In genomic region chr11:7079545-7080135, GRCh38 we compare ENCODE assay signal across 25 cellular contexts. TPM values are rescaled to one million over a fixed set of nuclear protein-coding genes. Genes with fewer than 3 reads are reported as not detected.
DNase-seq lines count a peak whose midpoint lies in the region; ATAC-seq, FAIRE-seq and TF ChIP-seq lines count a peak whose summit lies in the region.
"Had no signal": no experiment of that assay in that cellular context is flagged by ENCODE, and none has a peak within 500 bp of the region (broad histone marks: within the 10 kb centered on the region; RNA-seq: fewer than 3 reads in every experiment).

No MANE protein-coding gene starts in this region.

- H3K4me2 ChIP-seq in H9 (ENCODE audit: insufficient read depth, insufficient read length, low read length) (no peak overlapping the region), K562 (ENCODE audit: insufficient read depth, low read length) (no peak overlapping the region), mesendoderm (ENCODE audit: low read length) (no peak overlapping the region), trophoblast cell (ENCODE audit: low read length) (no peak overlapping the region)

- H3K4me1 Mint-ChIP-seq in H9 (peaks cover 5 to 7% of the 10 kb centered on the region in 2 experiments), endothelial cell (ENCODE audit: unreplicated experiment) (no peaks in the 10 kb centered on the region)
- H3K4me1 Mint-ChIP-seq: IgD-negative memory B cell had no signal

- no peak overlapping the region for H3K4me3 Mint-ChIP-seq in H9
- H3K4me3 Mint-ChIP-seq in endothelial cell (ENCODE audit: unreplicated experiment): no peak overlapping the region
- H3K4me3 Mint-ChIP-seq: CD4-positive, alpha-beta T cell; IgD-negative memory B cell had no signal

- H2BK5ac ChIP-seq in H9 (ENCODE audit: insufficient read length, low read length) (no peak overlapping the region), mesendoderm (ENCODE audit: low read length) (no peak overlapping the region), trophoblast cell (ENCODE audit: low read depth, low read length, poor library complexity) (no peak overlapping the region)

- POLR2A ChIA-PET in K562 (lab: Yijun Ruan, JAX): no interaction called here

- no peak overlapping the region for H2BK20ac ChIP-seq in H9 (ENCODE audit: low read depth, low read length, poor library complexity, severe bottlenecking)

- no peaks in the 10 kb centered on the region for H3K27me3 ChIP-seq in H9 (ENCODE audit: insufficient read depth, low read length)
- no peaks in the 10 kb centered on the region for H3K27me3 ChIP-seq in K562 (ENCODE audit: control insufficient read depth in 2 of 2, insufficient read depth in 2 of 2, low read length in 2 of 2)
- H3K27me3 ChIP-seq in mesendoderm (ENCODE audit: insufficient read depth, low read length, poor library complexity): no peaks in the 10 kb centered on the region
- no peaks in the 10 kb centered on the region for H3K27me3 ChIP-seq in trophoblast cell (ENCODE audit: insufficient read depth, low read length)

- H3K18ac ChIP-seq in H9 (ENCODE audit: insufficient read length, low read depth, low read length): no peak overlapping the region
- no peak overlapping the region for H3K18ac ChIP-seq in mesendoderm (ENCODE audit: low read length)
- no peak overlapping the region for H3K18ac ChIP-seq in trophoblast cell (ENCODE audit: low read length)

- H3K14ac ChIP-seq in H9 (ENCODE audit: insufficient read depth, low read length) (no peak overlapping the region), trophoblast cell (ENCODE audit: low read length) (no peak overlapping the region)

- no peak overlapping the region for H3K4me3 ChIP-seq in K562
- H3K4me3 ChIP-seq in mesendoderm (ENCODE audit: low read length): no peak overlapping the region
- H3K4me3 ChIP-seq in trophoblast cell (ENCODE audit: low read depth, low read length): no peak overlapping the region
- H3K4me3 ChIP-seq: HAP-1 had no signal

- TF ChIP-seq CTCF in H9 (conservative IDR thresholded peaks at IDR 0.05) (no peak), K562 (IDR thresholded peaks at IDR 0.05 in 2 of 3, conservative IDR thresholded peaks at IDR 0.05 in 1 of 3; ENCODE audit: insufficient read depth in 2 of 3, low read depth in 1 of 3, low read length in 3 of 3) (no peak), endothelial cell (IDR thresholded peaks at IDR 0.05; ENCODE audit: unreplicated experiment) (no peak)

- H4K20me1 ChIP-seq in H9 (ENCODE audit: control insufficient read depth, insufficient read depth, insufficient read length): no peaks in the 10 kb centered on the region
- no peaks in the 10 kb centered on the region for H4K20me1 ChIP-seq in K562 (replicated peaks; ENCODE audit: control insufficient read depth, insufficient read depth, low read length)

- in situ Hi-C loops in K562 (cut with MboI): loop anchor here (25.0 kb wide), 1 partner anchor 583 kb away; the partner anchor contains the start of gene CYB5R2

- no peak overlapping the region for H2BK12ac ChIP-seq in H9 (ENCODE audit: insufficient read length, low read depth, low read length)
- no peak overlapping the region for H2BK12ac ChIP-seq in trophoblast cell (ENCODE audit: low read length)

- H3K23ac ChIP-seq in H9 (ENCODE audit: insufficient read length, low read depth, low read length): no peak overlapping the region
- no peak overlapping the region for H3K23ac ChIP-seq in mesendoderm (ENCODE audit: low read length)
- no peak overlapping the region for H3K23ac ChIP-seq in trophoblast cell (ENCODE audit: low read length)

- H3K79me2 ChIP-seq in H9 (ENCODE audit: insufficient read depth, low read length) (no peaks in the 10 kb centered on the region), K562 (ENCODE audit: control insufficient read depth, insufficient read depth, low read length) (no peaks in the 10 kb centered on the region), mesendoderm (ENCODE audit: control insufficient read depth, insufficient read depth, low read length) (no peaks in the 10 kb centered on the region), trophoblast cell (ENCODE audit: control insufficient read depth, insufficient read depth, low read length, poor library complexity) (no peaks in the 10 kb centered on the region)

- no peak overlapping the region for H4K5ac ChIP-seq in H9 (ENCODE audit: insufficient read length, low read depth, low read length)
- no peak overlapping the region for H4K5ac ChIP-seq in mesendoderm (ENCODE audit: low read length)

- WGBS in H9 (ENCODE audit: extremely low coverage, insufficient read length, low lambda C conversion rate): no CpG with 5 or more reads among the region's 7 CpGs
- WGBS in K562 (ENCODE audit: insufficient coverage, low coverage, missing lambda C conversion rate): 14% methylated on average over 7 of the region's 7 CpGs
- WGBS in mesendoderm (ENCODE audit: extremely low coverage, insufficient coverage, low lambda C conversion rate): no CpG with 5 or more reads among the region's 7 CpGs
- WGBS in trophoblast cell (ENCODE audit: extremely low coverage, insufficient coverage, insufficient read length): no CpG with 5 or more reads among the region's 7 CpGs

- H4K8ac ChIP-seq in H9 (replicated peaks; ENCODE audit: insufficient read length, low read depth, low read length): no peak overlapping the region
- no peak overlapping the region for H4K8ac ChIP-seq in mesendoderm (ENCODE audit: low read depth, low read length)
- H4K8ac ChIP-seq in trophoblast cell (ENCODE audit: low read depth, low read length): no peak overlapping the region

- H3K36me3 ChIP-seq in K562 (ENCODE audit: control insufficient read depth, insufficient read depth, low read length) (no peaks in the 10 kb centered on the region), mesendoderm (ENCODE audit: control insufficient read depth, insufficient read depth, low read length) (no peaks in the 10 kb centered on the region), trophoblast cell (ENCODE audit: control insufficient read depth in 1 of 2, insufficient read depth in 2 of 2, low read length in 2 of 2) (no peaks in the 10 kb centered on the region)
- H3K36me3 ChIP-seq: HAP-1 had no signal

- TF ChIP-seq POLR2A in K562 (conservative IDR thresholded peaks at IDR 0.05): no peak

- no peak for TF ChIP-seq RAD21 in K562 (CRISPR knock-in tag; conservative IDR thresholded peaks at IDR 0.05 in 1 of 2, IDR thresholded peaks at IDR 0.05 in 1 of 2)

- H2AK5ac ChIP-seq in H9 (ENCODE audit: insufficient read length, low read length): no peak overlapping the region
- no peak overlapping the region for H2AK5ac ChIP-seq in mesendoderm (ENCODE audit: low read length)
- no peak overlapping the region for H2AK5ac ChIP-seq in trophoblast cell (ENCODE audit: low read length)

- TF ChIP-seq EP300 in K562 (IDR thresholded peaks at IDR 0.05; ENCODE audit: low read length): peak; percentile 38

- no peak overlapping the region for H3K9ac ChIP-seq in H9 (ENCODE audit: extremely low read depth, insufficient read length, low read length)
- H3K9ac ChIP-seq in K562 (ENCODE audit: insufficient read depth in 1 of 2, low read depth in 2 of 2, low read length in 2 of 2): no peak overlapping the region
- H3K9ac ChIP-seq in mesendoderm (ENCODE audit: low read length): no peak overlapping the region
- H3K9ac ChIP-seq in trophoblast cell (ENCODE audit: low read length): no peak overlapping the region

- BruUV-seq in K562 (replicated peaks; lab: Mats Ljungman, UMichigan): no TSS peak

- no peak overlapping the region for H3K4ac ChIP-seq in H9 (ENCODE audit: low read depth, low read length)
- no peak overlapping the region for H3K4ac ChIP-seq in mesendoderm (ENCODE audit: low read depth, low read length)
- no peak overlapping the region for H3K4ac ChIP-seq in trophoblast cell (ENCODE audit: low read depth, low read length)

- H3K27ac Mint-ChIP-seq in H9 (peak overlapping the region in 1 of 3 experiments; percentile 15; a peak in 1 of 7 replicates), endothelial cell (ENCODE audit: unreplicated experiment) (peak overlapping the region; percentile 30)
- H3K27ac Mint-ChIP-seq: CD4-positive, alpha-beta T cell had no signal

- H3K56ac ChIP-seq in H9 (ENCODE audit: insufficient read length, low read depth, low read length) (no peak overlapping the region), mesendoderm (ENCODE audit: low read length) (no peak overlapping the region)

- H3K4me1 ChIP-seq in H9 (ENCODE audit: insufficient read depth, low read length) (no peaks in the 10 kb centered on the region), K562 (replicated peaks in 1 of 2; ENCODE audit: control insufficient read depth in 2 of 2, insufficient read depth in 2 of 2, low read length in 2 of 2) (peaks cover 0 to 8% of the 10 kb centered on the region in 2 experiments; a peak in 2 of 5 replicates), mesendoderm (ENCODE audit: control insufficient read depth, low read depth, low read length) (no peaks in the 10 kb centered on the region), trophoblast cell (ENCODE audit: control insufficient read depth in 1 of 2, insufficient read depth in 2 of 2, low read length in 2 of 2) (no peaks in the 10 kb centered on the region)
- H3K4me1 ChIP-seq: HAP-1 had no signal

- peak overlapping the region; percentile 23 for H3K27ac ChIP-seq in H9 (ENCODE audit: insufficient read length, low read depth, low read length)
- no peak overlapping the region; the same call in 1 of the 3 replicates for H3K27ac ChIP-seq in K562 (ENCODE audit: extremely low read depth, low read depth, low read length)
- no peak overlapping the region for H3K27ac ChIP-seq in mesendoderm (ENCODE audit: low read depth, low read length)
- H3K27ac ChIP-seq in trophoblast cell (ENCODE audit: low read depth, low read length): no peak overlapping the region
- H3K27ac ChIP-seq: C4-2B had no signal

- no peak overlapping the region for H4K12ac ChIP-seq in trophoblast cell (ENCODE audit: low read depth, low read length)

- no peaks in the 10 kb centered on the region for H3K9me1 ChIP-seq in K562 (ENCODE audit: control insufficient read depth, insufficient read depth, low read length)

- H3K9me3 ChIP-seq in H9 (ENCODE audit: control insufficient read depth, low read depth, low read length) (no peaks in the 10 kb centered on the region), K562 (replicated peaks; ENCODE audit: control insufficient read depth, insufficient read depth, low read depth, low read length) (peaks cover 14% of the 10 kb centered on the region), trophoblast cell (ENCODE audit: insufficient read depth, low read depth, low read length) (peaks cover 5% of the 10 kb centered on the region)
- H3K9me3 ChIP-seq: HAP-1 had no signal

- H3K9me3 Mint-ChIP-seq in H9 (peaks cover 15 to 22% of the 10 kb centered on the region in 2 experiments), endothelial cell (ENCODE audit: unreplicated experiment) (peaks cover 11% of the 10 kb centered on the region)

- H2BK15ac ChIP-seq in H9 (ENCODE audit: low read depth, low read length) (no peak overlapping the region), mesendoderm (replicated peaks; ENCODE audit: low read depth) (no peak overlapping the region)

- ATAC-seq in K562 (no peak; the same call in 2 of the 3 replicates), GM21528 (IDR thresholded peaks at IDR 0.05; ENCODE audit: low FRiP score, unreplicated experiment) (no peak), GM19467 (IDR thresholded peaks at IDR 0.05; ENCODE audit: unreplicated experiment) (no peak)
- ATAC-seq: HepG2 had no signal

- H3T11ph ChIP-seq in H9 (ENCODE audit: low read length): no peak overlapping the region

- no peak for FAIRE-seq in K562 (lab: Jason Lieb, UNC)
- FAIRE-seq: A204.1, GM12892, GM19239, HepG2 had no signal

- H3K36me3 Mint-ChIP-seq in H9 (ENCODE audit: insufficient read depth in 1 of 3, low read depth in 3 of 3): peaks cover 5 to 17% (median 15%) of the 10 kb centered on the region in 3 experiments
- peaks cover 13% of the 10 kb centered on the region for H3K36me3 Mint-ChIP-seq in endothelial cell (ENCODE audit: low read depth, unreplicated experiment)
- H3K36me3 Mint-ChIP-seq: IgD-negative memory B cell had no signal

- DNase-seq in H9 (peak; percentile 33), K562 (ENCODE audit: extremely low read depth in 1 of 4, low spot score in 3 of 4) (peak in 3 of 4 experiments; percentile 14 to 33 (median 16)), endothelial cell (ENCODE audit: low spot score) (no peak), mesendoderm (peak; percentile 32), dedifferentiated amniotic fluid mesenchymal stem cell (ENCODE audit: extremely low spot score) (no peak), trophoblast cell (no peak)
- DNase-seq: ACHN; CD4-positive, alpha-beta T cell; DMS153; DMS79; GDM1; GOT3; Kasumi-1; KG1 had no signal

- H2AFZ ChIP-seq in H9 (ENCODE audit: low read length) (no peak overlapping the region), K562 (ENCODE audit: low read depth, low read length) (no peak overlapping the region), trophoblast cell (ENCODE audit: insufficient read depth, low read length, poor library complexity) (no peak overlapping the region)

- H4K91ac ChIP-seq in H9 (ENCODE audit: insufficient read length, low read depth, low read length) (no peak overlapping the region), trophoblast cell (ENCODE audit: low read depth, low read length) (no peak overlapping the region)

- intact Hi-C loops in K562 (cut with micrococcal nuclease): no loop called here

- H3K23me2 ChIP-seq in H9 (ENCODE audit: insufficient read length, low read depth, low read length, poor library complexity, severe bottlenecking): no peaks in the 10 kb centered on the region

- H3K79me1 ChIP-seq in H9 (ENCODE audit: insufficient read depth, low read depth, low read length, poor library complexity, severe bottlenecking) (no peaks in the 10 kb centered on the region), mesendoderm (ENCODE audit: low read length) (no peaks in the 10 kb centered on the region), trophoblast cell (ENCODE audit: low read length) (no peaks in the 10 kb centered on the region)

- CTCF ChIA-PET in K562 (lab: Yijun Ruan, JAX; ENCODE audit: low intra/inter-chr PET ratio): no interaction called here

- H2BK120ac ChIP-seq in H9 (ENCODE audit: low read depth, low read length, poor library complexity, severe bottlenecking) (no peak overlapping the region), mesendoderm (ENCODE audit: low read depth, low read length) (no peak overlapping the region), trophoblast cell (ENCODE audit: insufficient read depth, low read length, poor library complexity) (no peak overlapping the region)

- H3K27me3 Mint-ChIP-seq in H9 (ENCODE audit: low read depth): no peaks in the 10 kb centered on the region
- no peaks in the 10 kb centered on the region for H3K27me3 Mint-ChIP-seq in endothelial cell (ENCODE audit: unreplicated experiment)

RNA-seq across cellular contexts. Expression of gene RBMXL2, which starts 9.2 kb away (rescaled TPM):
- total RNA-seq in H9 (2021) (not detected in 2 replicates), K562 (2014; rRNA removed) (0.41 and 0.45 TPM in 2 replicates), K562 (2014; rRNA removed; fragmentation: Illumina TruSeq; extraction: Trizol) (0.13 and 0.15 TPM in 2 replicates), K562 (2015; rRNA removed; fragmentation: Illumina TruSeq; extraction: Trizol) (0.23 and 0.40 TPM in 2 replicates), K562 (2021) (0.24 and 0.25 TPM in 2 replicates), endothelial cell (ENCODE audit: unreplicated experiment) (not detected)
- 0.35 TPM in 1 of 2 replicates, not detected in the other for total RNA-seq in K562 (2011; cell fraction: chromatin; rRNA removed; ENCODE audit: low replicate concordance)
- 0.17 and 0.26 TPM in 2 replicates for total RNA-seq in K562 (2011; cell fraction: nucleolus; rRNA removed)
- total RNA-seq in K562 (2011; cell fraction: nucleoplasm; rRNA removed): not detected in 2 replicates
- polyA plus RNA-seq in K562 (2011; rRNA removed) (0.07 TPM in 1 of 2 replicates, not detected in the other), K562 (2014; fragmentation: Illumina TruSeq; extraction: Trizol) (0.07 and 0.15 TPM in 2 replicates), K562 (2014; fragmentation: Nextera tagmentation; extraction: Ambion mirVana) (not detected), K562 (2014; rRNA removed) (0.18 and 0.19 TPM in 2 replicates)
- not detected in 2 replicates for polyA plus RNA-seq in K562 (2011; cell fraction: cytosol; rRNA removed)
- 0.34 and 0.43 TPM in 2 replicates for polyA plus RNA-seq in K562 (2011; cell fraction: nucleus; rRNA removed)
- 0.12 TPM in 1 of 2 replicates, not detected in the other for polyA plus RNA-seq in K562 (2012)
- 0.09 TPM in 1 of 2 replicates, not detected in the other for polyA minus RNA-seq in K562 (2011; rRNA and poly(A)+ RNA removed)
- not detected in 2 replicates for polyA minus RNA-seq in K562 (2011; cell fraction: cytosol; rRNA and poly(A)+ RNA removed)
- 1.1 TPM in 2 replicates for polyA minus RNA-seq in K562 (2011; cell fraction: nucleus; rRNA and poly(A)+ RNA removed)
- polyA plus RNA-seq in mesendoderm (2013, experiment 1 of 2): not detected
- polyA plus RNA-seq in mesendoderm (2013, experiment 2 of 2): not detected
- 0.04 and 0.05 TPM in 2 replicates for polyA plus RNA-seq in trophoblast cell (2013)
- total RNA-seq: Daoy, HepG2 had no signal
- polyA plus RNA-seq: BJ, HepG2, IgD-negative memory B cell had no signal

RNA-seq across cellular contexts. Expression of gene NLRP14, which starts 59.4 kb away (rescaled TPM):
- total RNA-seq in H9 (2021) (0.07 TPM in 1 of 2 replicates, not detected in the other), K562 (2014; rRNA removed) (0.41 and 0.45 TPM in 2 replicates), K562 (2014; rRNA removed; fragmentation: Illumina TruSeq; extraction: Trizol) (1.2 TPM in 2 replicates), K562 (2015; rRNA removed; fragmentation: Illumina TruSeq; extraction: Trizol) (0.98 and 1.1 TPM in 2 replicates), K562 (2021) (0.65 and 0.73 TPM in 2 replicates), endothelial cell (ENCODE audit: unreplicated experiment) (0.13 TPM)
- 1.2 and 3.7 TPM in 2 replicates for total RNA-seq in K562 (2011; cell fraction: chromatin; rRNA removed; ENCODE audit: low replicate concordance)
- 0.67 and 0.79 TPM in 2 replicates for total RNA-seq in K562 (2011; cell fraction: nucleolus; rRNA removed)
- 0.84 and 1.0 TPM in 2 replicates for total RNA-seq in K562 (2011; cell fraction: nucleoplasm; rRNA removed)
- polyA plus RNA-seq in K562 (2011; rRNA removed) (0.50 and 0.54 TPM in 2 replicates), K562 (2014; fragmentation: Illumina TruSeq; extraction: Trizol) (0.46 and 0.48 TPM in 2 replicates), K562 (2014; fragmentation: Nextera tagmentation; extraction: Ambion mirVana) (under 1 TPM; 0.27 to 0.36 TPM), K562 (2014; rRNA removed) (0.57 and 0.58 TPM in 2 replicates)
- polyA plus RNA-seq in K562 (2011; cell fraction: cytosol; rRNA removed): 0.07 and 0.25 TPM in 2 replicates
- 0.77 and 1.2 TPM in 2 replicates for polyA plus RNA-seq in K562 (2011; cell fraction: nucleus; rRNA removed)
- polyA plus RNA-seq in K562 (2012): 0.18 TPM in 2 replicates
- polyA minus RNA-seq in K562 (2011; rRNA and poly(A)+ RNA removed): 1.8 and 4.2 TPM in 2 replicates
- polyA minus RNA-seq in K562 (2011; cell fraction: cytosol; rRNA and poly(A)+ RNA removed): 0.48 TPM in 1 of 2 replicates, not detected in the other
- 2.3 and 6.3 TPM in 2 replicates for polyA minus RNA-seq in K562 (2011; cell fraction: nucleus; rRNA and poly(A)+ RNA removed)
- 0.01 TPM for polyA plus RNA-seq in mesendoderm (2013, experiment 1 of 2)
- 0.04 TPM for polyA plus RNA-seq in mesendoderm (2013, experiment 2 of 2)
- polyA plus RNA-seq in trophoblast cell (2013): 0.12 and 0.14 TPM in 2 replicates
- total RNA-seq: HepG2 had no signal
- polyA plus RNA-seq: HepG2, IgD-negative memory B cell had no signal

RNA-seq across cellular contexts. Expression of gene ZNF214, which starts 59.5 kb away (rescaled TPM):
- total RNA-seq in H9 (2021) (4.0 and 5.0 TPM in 2 replicates), K562 (2014; rRNA removed) (0.08 and 0.41 TPM in 2 replicates), K562 (2014; rRNA removed; fragmentation: Illumina TruSeq; extraction: Trizol) (0.36 and 0.38 TPM in 2 replicates), K562 (2015; rRNA removed; fragmentation: Illumina TruSeq; extraction: Trizol) (0.15 and 0.36 TPM in 2 replicates), K562 (2021) (0.29 TPM in 2 replicates), endothelial cell (ENCODE audit: unreplicated experiment) (2.4 TPM)
- not detected in 2 replicates for total RNA-seq in K562 (2011; cell fraction: chromatin; rRNA removed; ENCODE audit: low replicate concordance)
- 0.17 TPM in 1 of 2 replicates, not detected in the other for total RNA-seq in K562 (2011; cell fraction: nucleolus; rRNA removed)
- not detected in 2 replicates for total RNA-seq in K562 (2011; cell fraction: nucleoplasm; rRNA removed)
- polyA plus RNA-seq in K562 (2011; rRNA removed) (0.11 and 0.24 TPM in 2 replicates), K562 (2014; fragmentation: Illumina TruSeq; extraction: Trizol) (0.30 and 0.40 TPM in 2 replicates), K562 (2014; fragmentation: Nextera tagmentation; extraction: Ambion mirVana) (under 1 TPM; 0.06 to 0.11 TPM), K562 (2014; rRNA removed) (not detected in 2 replicates)
- not detected in 2 replicates for polyA plus RNA-seq in K562 (2011; cell fraction: cytosol; rRNA removed)
- polyA plus RNA-seq in K562 (2011; cell fraction: nucleus; rRNA removed): 0.10 TPM in 1 of 2 replicates, not detected in the other
- polyA plus RNA-seq in K562 (2012): 0.22 and 0.78 TPM in 2 replicates
- 0.30 TPM in 1 of 2 replicates, not detected in the other for polyA minus RNA-seq in K562 (2011; rRNA and poly(A)+ RNA removed)
- polyA minus RNA-seq in K562 (2011; cell fraction: cytosol; rRNA and poly(A)+ RNA removed): not detected in 2 replicates
- 0.13 and 0.44 TPM in 2 replicates for polyA minus RNA-seq in K562 (2011; cell fraction: nucleus; rRNA and poly(A)+ RNA removed)
- polyA plus RNA-seq in mesendoderm (2013, experiment 1 of 2): 1.00 TPM
- polyA plus RNA-seq in mesendoderm (2013, experiment 2 of 2): 1.1 TPM
- polyA plus RNA-seq in trophoblast cell (2013): 0.66 and 0.69 TPM in 2 replicates
- total RNA-seq: CD4-positive, alpha-beta T cell had no signal
- polyA plus RNA-seq: IgD-negative memory B cell had no signal

Comparison
In these comparisons a context has a peak if more than half of its experiments do, and no peak if none do; other contexts are left out.
1. DNase-seq: peak in H9 (single experiment), K562 (3 of 4) and mesendoderm (single experiment); none in endothelial cell (single experiment), dedifferentiated amniotic fluid mesenchymal stem cell (single experiment) and trophoblast cell (0 of 2).